8 cellular contexts compared by ENCODE assay signal in genomic region chr15:85047271-85047948, GRCh38.
DNase-seq lines count a peak whose midpoint lies in the region; ATAC-seq and TF ChIP-seq lines count a peak whose summit lies in the region.

No MANE protein-coding gene starts in this region.

- ATAC-seq in effector memory CD8-positive, alpha-beta T cell (replicated peaks) = peak; percentile 97
- peak; percentile 70 to 86 (median 82) for ATAC-seq in natural killer cell
- ATAC-seq in HG03159 (IDR thresholded peaks at IDR 0.05; ENCODE audit: unreplicated experiment) = no peak
- no peak for ATAC-seq in HG02678 (IDR thresholded peaks at IDR 0.05; ENCODE audit: unreplicated experiment)

- intact Hi-C loops in natural killer cell (cut with micrococcal nuclease) = loop anchor here (10.0 kb wide), 2 partner anchors 203 to 463 kb away; no protein-coding TSS in a partner anchor

- no peaks in the 10 kb centered on the region for H3K9me3 Mint-ChIP-seq in effector memory CD8-positive, alpha-beta T cell
- no peaks in the 10 kb centered on the region for H3K9me3 Mint-ChIP-seq in natural killer cell

- no peaks in the 10 kb centered on the region for H3K27me3 Mint-ChIP-seq in effector memory CD8-positive, alpha-beta T cell
- no peaks in the 10 kb centered on the region for H3K27me3 Mint-ChIP-seq in natural killer cell (ENCODE audit: low read depth in 2 of 2)

- DNase-seq in GM13976 (ENCODE audit: low spot score) (peak; percentile 25), NCI-H748 (lab: John Stamatoyannopoulos, UW; ENCODE audit: unreplicated experiment) (peak; percentile 66), natural killer cell (no peak), iPS-NIHi11 (ENCODE audit: low spot score) (no peak), NCI-H1048 (lab: John Stamatoyannopoulos, UW) (no peak)
- peak in 2 of 3 experiments; percentile 3 to 13 for DNase-seq in effector memory CD8-positive, alpha-beta T cell

- H3K4me1 Mint-ChIP-seq in effector memory CD8-positive, alpha-beta T cell (ENCODE audit: low read depth in 2 of 2) = peaks cover 10 to 13% of the 10 kb centered on the region in 2 donors
- H3K4me1 Mint-ChIP-seq in natural killer cell = peaks cover 16 to 41% of the 10 kb centered on the region in 2 donors

- H3K36me3 Mint-ChIP-seq in effector memory CD8-positive, alpha-beta T cell (ENCODE audit: insufficient read depth) = peaks cover 7% of the 10 kb centered on the region
- no peaks in the 10 kb centered on the region for H3K36me3 Mint-ChIP-seq in natural killer cell

- in situ Hi-C loops in GM13976 (cut with MboI; ENCODE audit: low sequenced_read_pairs, unreplicated experiment) = loop anchor here (10.0 kb wide), 1 partner anchor 93 kb away; no protein-coding TSS in a partner anchor

- TF ChIP-seq CTCF in GM13976 (IDR thresholded peaks at IDR 0.05; ENCODE audit: borderline replicate concordance, control extremely low read depth, extremely low read depth, insufficient read depth, missing control alignments) (no peak), natural killer cell (IDR thresholded peaks at IDR 0.05) (no peak)

- peak overlapping the region; percentile 19 to 25 for H3K27ac Mint-ChIP-seq in effector memory CD8-positive, alpha-beta T cell
- H3K27ac Mint-ChIP-seq in natural killer cell = peak overlapping the region in 1 of 2 donors; percentile 74

- no peak overlapping the region for H3K4me3 Mint-ChIP-seq in effector memory CD8-positive, alpha-beta T cell
- no peak overlapping the region for H3K4me3 Mint-ChIP-seq in natural killer cell

Comparison
In these comparisons a context has a peak if more than half of its experiments do, and no peak if none do; other contexts are left out.
1. DNase-seq: peak in GM13976 (single experiment), NCI-H748 (single experiment) and effector memory CD8-positive, alpha-beta T cell (2 of 3); none in natural killer cell (single experiment), iPS-NIHi11 (single experiment) and NCI-H1048 (single experiment).
2. ATAC-seq: peak in effector memory CD8-positive, alpha-beta T cell (single experiment) and natural killer cell (3 of 3); none in HG03159 (single experiment) and HG02678 (single experiment).